8 cellular contexts compared by ENCODE assay signal in genomic region chr19:7852851-7853759, GRCh38. TPM values are rescaled to one million over a fixed set of nuclear protein-coding genes. Genes with fewer than 3 reads are reported as not detected.
DNase-seq lines count a peak whose midpoint lies in the region; ATAC-seq, FAIRE-seq and TF ChIP-seq lines count a peak whose summit lies in the region.

No MANE protein-coding gene starts in this region.

- no peaks in the 10 kb centered on the region; the same call in none of the 2 replicates for H4K20me1 ChIP-seq in DND-41 (ENCODE audit: insufficient read depth, low read length)

- DNase-seq in DND-41 (peak; percentile 68), LHCN-M2 (ENCODE audit: low read depth) (peak; percentile 25), SHP77 treated with DMSO at 0.1 percent for 48 hours (lab: John Stamatoyannopoulos, UW) (peak; percentile 71), germinal center (ENCODE audit: low spot score) (peak; percentile 89), pancreas (peak; percentile 94 to 99 (median 96)), aorta (peak in 1 of 2 donors; percentile 88)
- DNase-seq in activated gamma-delta T cell treated with anti-CD3 and anti-CD28 coated beads, Interleukin-2, amount 50 U/mL, for 16 hours (ENCODE audit: low read depth), result peak; percentile 45

- no peaks in the 10 kb centered on the region for H3K27me3 ChIP-seq in DND-41 (ENCODE audit: insufficient read depth, low read length, poor library complexity)
- no peaks in the 10 kb centered on the region for H3K27me3 ChIP-seq in pancreas
- H3K27me3 ChIP-seq in aorta (ENCODE audit: control insufficient read depth in 1 of 2, insufficient read depth in 2 of 2, low read length in 1 of 2), result no peaks in the 10 kb centered on the region

- H3K4me1 ChIP-seq in DND-41 (ENCODE audit: insufficient read depth, low read length), result no peaks in the 10 kb centered on the region
- peaks cover 4 to 5% (median 5%) of the 10 kb centered on the region in 3 donors for H3K4me1 ChIP-seq in pancreas
- H3K4me1 ChIP-seq in aorta (ENCODE audit: control insufficient read depth in 1 of 2, insufficient read depth in 2 of 2, low read length in 2 of 2), result no peaks in the 10 kb centered on the region

- no peak overlapping the region for H3K9ac ChIP-seq in DND-41 (ENCODE audit: low read depth, low read length)

- H3K4me3 ChIP-seq in DND-41 (ENCODE audit: low read depth in 1 of 2, low read length in 2 of 2) (no peak overlapping the region), pancreas (peak overlapping the region in 1 of 4 donors; percentile 15), aorta (ENCODE audit: low read length in 2 of 2) (no peak overlapping the region)

- no peak overlapping the region for H3K4me2 ChIP-seq in DND-41 (ENCODE audit: insufficient read depth, low read length)

- TF ChIP-seq CTCF in DND-41 (IDR thresholded peaks at IDR 0.05; ENCODE audit: borderline replicate concordance, extremely low read depth, low read length, poor library complexity, severe bottlenecking), result peak; percentile 67
- peak; percentile 82 to 97 (median 94) for TF ChIP-seq CTCF in pancreas (IDR thresholded peaks at IDR 0.05)

- FAIRE-seq in pancreas (lab: Jason Lieb, UNC), result no peak

- intact Hi-C loops in pancreas (cut with DNase I), result loop anchor here in 2 of 3 donors (5.0 to 10.0 kb wide), 2 partner anchors 69 to 72 kb away; partner anchors contain the start of genes SNAPC2 (in 2 of the 2) and CTXN1 (in 1 of the 2)
- intact Hi-C loops in aorta (cut with DNase I), result loop anchor here (10.0 kb wide), 1 partner anchor 152 kb away; the partner anchor contains the start of gene ELAVL1 (in 2 of the 2)

- no peak overlapping the region for H2AFZ ChIP-seq in DND-41 (ENCODE audit: low read depth, low read length)

- H3K36me3 ChIP-seq in DND-41 (ENCODE audit: insufficient read depth, low read length), result no peaks in the 10 kb centered on the region; the same call in 1 of the 2 replicates
- H3K36me3 ChIP-seq in pancreas, result no peaks in the 10 kb centered on the region
- no peaks in the 10 kb centered on the region for H3K36me3 ChIP-seq in aorta (ENCODE audit: control insufficient read depth in 1 of 2, insufficient read depth in 2 of 2, low read length in 1 of 2)

- 16 to 20% methylated on average over 45 of the region's 45 CpGs for WGBS in pancreas, 2 donors
- WGBS in aorta, 2 donors, result 35 to 37% methylated on average over 45 of the region's 45 CpGs

- H3K27ac ChIP-seq in DND-41 (ENCODE audit: low read length) (no peak overlapping the region), pancreas (peak overlapping the region; percentile 61 to 81 (median 72)), aorta (ENCODE audit: low read depth in 1 of 2, low read length in 2 of 2) (no peak overlapping the region)

- no peaks in the 10 kb centered on the region for H3K79me2 ChIP-seq in DND-41 (ENCODE audit: insufficient read depth, low read length)

- H3K9me3 ChIP-seq in DND-41 (ENCODE audit: insufficient read depth, low read length, severe bottlenecking) (no peaks in the 10 kb centered on the region), pancreas (no peaks in the 10 kb centered on the region), aorta (ENCODE audit: control insufficient read depth, low read length) (no peaks in the 10 kb centered on the region)

- ATAC-seq in DND-41 (ENCODE audit: insufficient read depth, low read depth) (peak; percentile 89), pancreas (peak; percentile 98 to 99 (median 98)), aorta (ENCODE audit: low FRiP score) (peak; percentile 67), HG02981 (IDR thresholded peaks at IDR 0.05; ENCODE audit: unreplicated experiment) (no peak)

RNA-seq across cellular contexts. Expression of gene PRR36, which starts 21.1 kb away (rescaled TPM):
- total RNA-seq in LHCN-M2 (2014; rRNA removed) (not detected in 2 replicates), pancreas (1 to 10 TPM; 1.6 to 2.1 (median 1.8) TPM), aorta (under 1 TPM in 1 of 2 donors, not detected in 1; 0.09 TPM)
- 0.02 TPM for polyA plus RNA-seq in LHCN-M2 (2012)
- polyA plus RNA-seq in pancreas (1 to 10 TPM; 2.8 to 3.1 TPM), aorta (under 1 TPM in 1 of 2 donors, not detected in 1; 0.13 TPM)

RNA-seq across cellular contexts. Expression of gene EVI5L, which starts 23.1 kb away (rescaled TPM):
- total RNA-seq in LHCN-M2 (2014; rRNA removed) (19.5 and 21.5 TPM in 2 replicates), pancreas (1 to 10 TPM; 3.0 to 5.2 (median 4.6) TPM), aorta (10 to 100 TPM; 13.0 to 13.4 TPM)
- 25.1 TPM for polyA plus RNA-seq in LHCN-M2 (2012)
- polyA plus RNA-seq in pancreas (1 to 10 TPM; 7.6 to 9.1 TPM), aorta (10 to 100 TPM in 1 of 2 donors, 1 to 10 TPM in 1; 4.3 to 11.9 TPM)

RNA-seq across cellular contexts. Expression of gene LRRC8E, which starts 35.2 kb away (rescaled TPM):
- total RNA-seq in LHCN-M2 (2014; rRNA removed), result 1.6 and 1.9 TPM in 2 replicates
- polyA plus RNA-seq in LHCN-M2 (2012), result 1.1 TPM
- 1 to 10 TPM; 4.6 to 6.1 (median 5.0) TPM for total RNA-seq in pancreas
- 1 to 10 TPM; 2.6 to 3.2 TPM for polyA plus RNA-seq in pancreas
- under 1 TPM in 1 of 2 donors, not detected in 1; 0.60 TPM for total RNA-seq in aorta
- polyA plus RNA-seq in aorta, result not detected

RNA-seq across cellular contexts. Expression of gene MAP2K7, which starts 50.6 kb away (rescaled TPM):
- total RNA-seq in LHCN-M2 (2014; rRNA removed) (9.8 and 13.0 TPM in 2 replicates), pancreas (10 to 100 TPM; 13.9 to 21.0 (median 16.1) TPM), aorta (10 to 100 TPM; 26.6 to 34.3 TPM)
- polyA plus RNA-seq in LHCN-M2 (2012), result 17.2 TPM
- polyA plus RNA-seq in pancreas (10 to 100 TPM; 21.6 to 45.3 TPM), aorta (10 to 100 TPM; 14.7 to 23.3 TPM)

Comparison
In these comparisons a context has a peak if more than half of its experiments do, and no peak if none do; other contexts are left out.
1. H3K27ac ChIP-seq: peak in pancreas (4 of 4); none in DND-41 (single experiment) and aorta (0 of 2).